1 cellular context compared by ENCODE assay signal in genomic region chr17:2050871-2051387, GRCh38.
TF ChIP-seq lines count a peak whose summit lies in the region.

No MANE protein-coding gene starts in this region.

TF ChIP-seq in IMR-90, 13 proteins besides CTCF, POLR2A, EP300 and RAD21 (continued from another document):
- TF ChIP-seq SMC3 (IDR thresholded peaks at IDR 0.05; ENCODE audit: low read depth, low read length) (no peak), MXI1 (IDR thresholded peaks at IDR 0.05; ENCODE audit: borderline replicate concordance, low read depth, low read length) (no peak), RCOR1 (IDR thresholded peaks at IDR 0.05; ENCODE audit: insufficient replicate concordance, low read length) (no peak), CEBPB (IDR thresholded peaks at IDR 0.05; ENCODE audit: low read depth, low read length) (no peak)
